In genomic region chr12:59142175-59142574, GRCh38 we compare ENCODE assay signal across 1 cellular context.
TF ChIP-seq lines count a peak whose summit lies in the region.

No MANE protein-coding gene starts in this region.

TF ChIP-seq in H1, 55 proteins besides CTCF, POLR2A, EP300 and RAD21:
- TF ChIP-seq RNF2 (IDR thresholded peaks at IDR 0.05; ENCODE audit: borderline replicate concordance, low read depth, low read length, missing control alignments, poor library complexity, severe bottlenecking) (no peak), PHF8 (conservative IDR thresholded peaks at IDR 0.05; ENCODE audit: low read depth, low read length) (no peak), RXRA (IDR thresholded peaks at IDR 0.05; ENCODE audit: insufficient read depth, low read depth, low read length) (no peak), SP4 (IDR thresholded peaks at IDR 0.05; ENCODE audit: low read length) (no peak), TBP (IDR thresholded peaks at IDR 0.05; ENCODE audit: low read depth, low read length) (no peak), CTBP2 (IDR thresholded peaks at IDR 0.05; ENCODE audit: borderline replicate concordance, insufficient read depth, insufficient read length, low read length) (no peak), EGR1 (IDR thresholded peaks at IDR 0.05; ENCODE audit: borderline replicate concordance, low read depth, low read length) (no peak), HDAC2 (IDR thresholded peaks at IDR 0.05; ENCODE audit: borderline replicate concordance in 1 of 2, low read depth in 2 of 2, low read length in 2 of 2) (no peak), HDAC6 (IDR thresholded peaks at IDR 0.05; ENCODE audit: low read depth, low read length) (no peak), KDM5A (IDR thresholded peaks at IDR 0.05; ENCODE audit: low read length) (no peak), CEBPB (IDR thresholded peaks at IDR 0.05; ENCODE audit: low read depth, low read length) (no peak), TEAD4 (IDR thresholded peaks at IDR 0.05; ENCODE audit: low read depth, low read length) (no peak), JUN (IDR thresholded peaks at IDR 0.05; ENCODE audit: low read depth, low read length) (no peak), POU5F1 (IDR thresholded peaks at IDR 0.05; ENCODE audit: low read depth, low read length) (no peak), KDM1A (IDR thresholded peaks at IDR 0.05; ENCODE audit: borderline replicate concordance, low read length) (no peak), RBBP5 (IDR thresholded peaks at IDR 0.05; ENCODE audit: borderline replicate concordance, low read depth, low read length) (no peak), CBX5 (IDR thresholded peaks at IDR 0.05; ENCODE audit: low read depth, low read length) (no peak)
